In the genomic region with DNA sequence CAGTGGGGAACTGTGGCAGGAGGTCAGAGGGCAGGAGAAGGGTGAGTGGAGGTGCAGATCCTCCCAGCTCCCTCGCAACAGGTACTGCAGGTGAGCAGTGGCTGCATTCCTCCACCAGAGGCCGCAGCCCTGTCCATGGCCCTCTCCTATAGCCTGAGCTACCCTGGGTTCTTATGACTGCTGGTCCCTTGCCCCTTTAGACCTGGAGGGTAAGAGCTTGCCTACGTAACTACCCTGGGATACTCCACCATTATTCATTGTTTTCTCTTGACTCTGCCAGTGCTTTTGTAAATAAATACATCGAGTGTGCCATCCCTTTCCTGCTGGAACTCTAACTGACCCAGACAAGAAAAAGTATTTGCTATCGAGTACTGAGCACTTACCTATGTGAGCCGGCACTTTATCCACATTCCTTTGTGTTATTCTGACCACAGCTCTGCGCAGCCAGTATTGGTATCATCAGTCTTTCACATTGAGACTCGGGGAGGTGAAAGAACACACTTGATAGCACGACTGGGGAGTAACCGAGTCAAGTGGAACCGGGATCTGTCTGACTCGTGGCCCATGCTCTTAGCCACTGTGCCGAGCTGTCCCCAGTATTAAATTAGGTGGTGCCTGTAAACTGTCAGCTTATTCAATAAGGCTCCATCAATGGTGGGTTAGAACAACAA, we compare ENCODE assay signal across 1 cellular context.
TF ChIP-seq lines count a peak whose summit lies in the region.

No MANE protein-coding gene starts in this region.

TF ChIP-seq in WTC11, 78 proteins besides CTCF, POLR2A, EP300 and RAD21 (continued from another document):
- TF ChIP-seq USF2 (CRISPR knock-in tag; IDR thresholded peaks at IDR 0.05): no peak
- TF ChIP-seq ZNF138 (CRISPR knock-in tag; conservative IDR thresholded peaks at IDR 0.05): no peak
- TF ChIP-seq, protein P1, sequence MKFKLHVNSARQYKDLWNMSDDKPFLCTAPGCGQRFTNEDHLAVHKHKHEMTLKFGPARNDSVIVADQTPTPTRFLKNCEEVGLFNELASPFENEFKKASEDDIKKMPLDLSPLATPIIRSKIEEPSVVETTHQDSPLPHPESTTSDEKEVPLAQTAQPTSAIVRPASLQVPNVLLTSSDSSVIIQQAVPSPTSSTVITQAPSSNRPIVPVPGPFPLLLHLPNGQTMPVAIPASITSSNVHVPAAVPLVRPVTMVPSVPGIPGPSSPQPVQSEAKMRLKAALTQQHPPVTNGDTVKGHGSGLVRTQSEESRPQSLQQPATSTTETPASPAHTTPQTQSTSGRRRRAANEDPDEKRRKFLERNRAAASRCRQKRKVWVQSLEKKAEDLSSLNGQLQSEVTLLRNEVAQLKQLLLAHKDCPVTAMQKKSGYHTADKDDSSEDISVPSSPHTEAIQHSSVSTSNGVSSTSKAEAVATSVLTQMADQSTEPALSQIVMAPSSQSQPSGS (CRISPR knock-in tag; IDR thresholded peaks at IDR 0.05; ENCODE audit: borderline replicate concordance, low read depth): no peak
- TF ChIP-seq GTF2I (CRISPR knock-in tag; conservative IDR thresholded peaks at IDR 0.05): no peak
- no peak for TF ChIP-seq NR3C1 (CRISPR knock-in tag; conservative IDR thresholded peaks at IDR 0.05; ENCODE audit: low read depth)
- TF ChIP-seq E2F5 (CRISPR knock-in tag; IDR thresholded peaks at IDR 0.05): no peak
